ENCODE assay signal across 15 cellular contexts in genomic region chr14:52874389-52874788, GRCh38.
DNase-seq lines count a peak whose midpoint lies in the region; ATAC-seq and TF ChIP-seq lines count a peak whose summit lies in the region.
"Had no signal": no experiment of that assay in that cellular context is flagged by ENCODE, and none has a peak within 500 bp of the region (broad histone marks: within the 10 kb centered on the region; RNA-seq: fewer than 3 reads in every experiment).

No MANE protein-coding gene starts in this region.

- TF ChIP-seq POLR2A in IMR-90 (IDR thresholded peaks at IDR 0.05; ENCODE audit: low read depth, low read length) = no peak

- no peaks in the 10 kb centered on the region for H3K9me2 ChIP-seq in GM23248 (ENCODE audit: insufficient read depth)

- H3K4ac ChIP-seq in IMR-90 (ENCODE audit: low read depth, low read length) = no peak overlapping the region

- no peak for DNase-seq in GM23248
- DNase-seq in IMR-90 = no peak
- no peak for DNase-seq in endodermal cell
- no peak for DNase-seq in osteocyte (ENCODE audit: extremely low spot score, unreplicated experiment)
- no peak for DNase-seq in cerebellar cortex (ENCODE audit: low spot score)
- no peak for DNase-seq in cortex of kidney (lab: John Stamatoyannopoulos, UW)
- no peak for DNase-seq in NCI-H1694 (lab: John Stamatoyannopoulos, UW)
- DNase-seq: ACHN; C1 segment of cervical spinal cord; CD8-positive, alpha-beta memory T cell; GOT3; NCI-H1105; NCI-H2081 treated with DMSO at 0.1 percent for 48 hours; NCI-H774 had no signal

- H3K56ac ChIP-seq in IMR-90 (ENCODE audit: extremely low read depth, insufficient read depth, low read length) = no peak overlapping the region

- H4K20me1 ChIP-seq in GM23248 (ENCODE audit: insufficient read depth) (no peaks in the 10 kb centered on the region), IMR-90 (ENCODE audit: insufficient read depth, low read length) (peaks cover 4% of the 10 kb centered on the region; the same call in 1 of the 2 replicates)

- H3K27ac Mint-ChIP-seq in endodermal cell (peak overlapping the region; percentile 31), osteocyte (ENCODE audit: unreplicated experiment) (peak overlapping the region; percentile 89)
- H3K27ac Mint-ChIP-seq: CD8-positive, alpha-beta memory T cell had no signal

- dilution Hi-C loops in IMR-90 (cut with HindIII; ENCODE audit: low sequenced_read_pairs, unreplicated experiment) = no loop called here

- H3K4me3 ChIP-seq in GM23248 = no peak overlapping the region
- no peak overlapping the region for H3K4me3 ChIP-seq in IMR-90 (ENCODE audit: insufficient read depth, low read depth, low read length)
- no peak overlapping the region for H3K4me3 ChIP-seq in endodermal cell (ENCODE audit: low read length)

- H3K9me3 ChIP-seq in GM23248 (ENCODE audit: low read depth) = no peaks in the 10 kb centered on the region
- no peaks in the 10 kb centered on the region for H3K9me3 ChIP-seq in IMR-90 (ENCODE audit: control insufficient read depth, insufficient read depth, low read length)
- no peaks in the 10 kb centered on the region for H3K9me3 ChIP-seq in endodermal cell (ENCODE audit: control insufficient read depth, low read length)

- H3K27me3 ChIP-seq in GM23248 (replicated peaks; ENCODE audit: insufficient read depth) (no peaks in the 10 kb centered on the region), IMR-90 (ENCODE audit: control insufficient read depth, insufficient read depth, low read length) (no peaks in the 10 kb centered on the region), endodermal cell (ENCODE audit: control insufficient read depth, insufficient read depth, low read length, poor library complexity, severe bottlenecking) (no peaks in the 10 kb centered on the region)

- no peak overlapping the region for H3K14ac ChIP-seq in IMR-90 (replicated peaks; ENCODE audit: low read depth, low read length)

- peak overlapping the region; percentile 37 for H3K4me2 ChIP-seq in GM23248 (ENCODE audit: unreplicated experiment)
- H3K4me2 ChIP-seq in IMR-90 (ENCODE audit: low read depth, low read length) = no peak overlapping the region

- H2BK15ac ChIP-seq in IMR-90 (ENCODE audit: low read depth, low read length) = no peak overlapping the region

- H2BK120ac ChIP-seq in IMR-90 (ENCODE audit: low read depth, low read length) = no peak overlapping the region

- H3K36me3 Mint-ChIP-seq in endodermal cell (ENCODE audit: low read depth) = peaks cover 83% of the 10 kb centered on the region
- H3K36me3 Mint-ChIP-seq in osteocyte (ENCODE audit: unreplicated experiment) = peaks cover 56% of the 10 kb centered on the region

- H4K5ac ChIP-seq in IMR-90 (ENCODE audit: low read depth, low read length) = no peak overlapping the region

- no peak overlapping the region for H2BK20ac ChIP-seq in IMR-90 (ENCODE audit: low read depth, low read length)

- H2AFZ ChIP-seq in GM23248 (no peak overlapping the region), IMR-90 (replicated peaks; ENCODE audit: low read length, poor library complexity) (no peak overlapping the region)

- peaks cover 5% of the 10 kb centered on the region; the same call in 1 of the 2 replicates for H3K9me1 ChIP-seq in IMR-90 (ENCODE audit: insufficient read depth, low read length)

- peaks cover 30% of the 10 kb centered on the region for H3K4me1 Mint-ChIP-seq in endodermal cell
- peaks cover 71% of the 10 kb centered on the region for H3K4me1 Mint-ChIP-seq in osteocyte (ENCODE audit: unreplicated experiment)
- H3K4me1 Mint-ChIP-seq: CD8-positive, alpha-beta memory T cell had no signal

- intact Hi-C loops in IMR-90 (cut with micrococcal nuclease) = no loop called here

- H3K79me2 ChIP-seq in GM23248 (ENCODE audit: insufficient read depth) = peaks cover 79% of the 10 kb centered on the region

- no peaks in the 10 kb centered on the region for H3K27me3 Mint-ChIP-seq in endodermal cell (ENCODE audit: insufficient read depth)
- no peaks in the 10 kb centered on the region for H3K27me3 Mint-ChIP-seq in osteocyte (ENCODE audit: unreplicated experiment)

- no peak overlapping the region for H4K91ac ChIP-seq in IMR-90 (ENCODE audit: insufficient read depth, low read depth, low read length)

- H3F3A ChIP-seq in GM23248 (ENCODE audit: insufficient read depth) = peaks cover 84% of the 10 kb centered on the region

- WGBS in GM23248 (ENCODE audit: low coverage in 1 of 2, low lambda C conversion rate in 2 of 2, missing lambda C conversion rate in 2 of 2), 2 experiments = 96 to 100% methylated on average over 1 of the region's 1 CpG
- no CpG with 5 or more reads among the region's 1 CpG for WGBS in IMR-90 (ENCODE audit: extremely low coverage in 2 of 2, insufficient read length in 1 of 2), 2 experiments
- WGBS in endodermal cell (ENCODE audit: insufficient coverage in 1 of 2, insufficient read length in 1 of 2), 2 experiments = 100% methylated on average over 1 of the region's 1 CpG; no CpG with 5 or more reads in 1 of the 2 experiments

- H3K23ac ChIP-seq in IMR-90 (ENCODE audit: low read depth, low read length) = no peak overlapping the region

- ATAC-seq in IMR-90 (ENCODE audit: low read depth) (no peak), GM18520 (IDR thresholded peaks at IDR 0.05; ENCODE audit: unreplicated experiment) (no peak)

- H3K9ac ChIP-seq in GM23248 (peak overlapping the region; percentile 52), IMR-90 (ENCODE audit: low read depth, low read length) (no peak overlapping the region), endodermal cell (ENCODE audit: extremely low read depth, low read length, poor library complexity, severe bottlenecking) (no peak overlapping the region)

- H2BK5ac ChIP-seq in IMR-90 (ENCODE audit: low read depth, low read length, poor library complexity, severe bottlenecking) = peak overlapping the region; percentile 41

- TF ChIP-seq RAD21 in IMR-90 (IDR thresholded peaks at IDR 0.05; ENCODE audit: low read length) = no peak

- in situ Hi-C loops in GM23248 (cut with MboI) (no loop called here), IMR-90 (cut with MboI; ENCODE audit: low sequenced_read_pairs) (no loop called here)

- H2AK5ac ChIP-seq in IMR-90 (ENCODE audit: low read depth, low read length) = no peak overlapping the region

- H3K4me3 Mint-ChIP-seq in endodermal cell (no peak overlapping the region), osteocyte (ENCODE audit: unreplicated experiment) (no peak overlapping the region)
- H3K4me3 Mint-ChIP-seq: CD8-positive, alpha-beta memory T cell had no signal

- no TSS peak for BruUV-seq in IMR-90 (replicated peaks; lab: Mats Ljungman, UMichigan)

- no peak overlapping the region for H4K8ac ChIP-seq in IMR-90 (ENCODE audit: low read depth in 2 of 2, low read length in 2 of 2)

- H3K18ac ChIP-seq in IMR-90 (ENCODE audit: low read depth, low read length) = no peak overlapping the region

- TF ChIP-seq CTCF in IMR-90 (conservative IDR thresholded peaks at IDR 0.05; ENCODE audit: low read depth, low read length) (no peak), endodermal cell (conservative IDR thresholded peaks at IDR 0.05) (no peak), osteocyte (IDR thresholded peaks at IDR 0.05) (no peak)

- H3K9me3 Mint-ChIP-seq in endodermal cell (no peaks in the 10 kb centered on the region), osteocyte (ENCODE audit: unreplicated experiment) (no peaks in the 10 kb centered on the region)
- H3K9me3 Mint-ChIP-seq: CD8-positive, alpha-beta memory T cell had no signal

- H2AK9ac ChIP-seq in IMR-90 (replicated peaks; ENCODE audit: low read depth, low read length, poor library complexity) = no peak overlapping the region

- H3K4me1 ChIP-seq in GM23248 (ENCODE audit: insufficient read depth) = peaks cover 70% of the 10 kb centered on the region
- peaks cover 11% of the 10 kb centered on the region for H3K4me1 ChIP-seq in IMR-90 (ENCODE audit: control insufficient read depth, insufficient read depth, low read length)
- peaks cover 3% of the 10 kb centered on the region for H3K4me1 ChIP-seq in endodermal cell (ENCODE audit: control insufficient read depth, insufficient read depth, low read length)

- H3K79me1 ChIP-seq in IMR-90 (ENCODE audit: low read depth in 1 of 2, low read length in 2 of 2) = peaks cover 33 to 61% of the 10 kb centered on the region in 2 experiments

- CTCF ChIA-PET in IMR-90 (lab: Yijun Ruan, JAX) = no interaction called here

- H3K36me3 ChIP-seq in GM23248 (ENCODE audit: low read depth) = peaks cover 80% of the 10 kb centered on the region
- peaks cover 48% of the 10 kb centered on the region for H3K36me3 ChIP-seq in IMR-90 (ENCODE audit: control insufficient read depth, insufficient read depth, low read length)
- H3K36me3 ChIP-seq in endodermal cell (ENCODE audit: control insufficient read depth, insufficient read depth, low read length) = peaks cover 99% of the 10 kb centered on the region

- POLR2A ChIA-PET in IMR-90 (lab: Charles Lee; ENCODE audit: unreplicated experiment) = no interaction called here

- H3K27ac ChIP-seq in GM23248 (peak overlapping the region; percentile 71), IMR-90 (ENCODE audit: insufficient read depth, low read length) (peak overlapping the region; percentile 39; the same call in 1 of the 2 replicates), endodermal cell (ENCODE audit: low read depth, low read length) (no peak overlapping the region)

TF ChIP-seq in IMR-90, 13 proteins besides CTCF, POLR2A, EP300 and RAD21 (continues in another document):
- TF ChIP-seq RCOR1 (IDR thresholded peaks at IDR 0.05; ENCODE audit: insufficient replicate concordance, low read length) (no peak), MAFK (IDR thresholded peaks at IDR 0.05; ENCODE audit: low read depth, low read length) (no peak), CEBPB (IDR thresholded peaks at IDR 0.05; ENCODE audit: low read depth, low read length) (no peak), RFX5 (IDR thresholded peaks at IDR 0.05; ENCODE audit: low read depth, low read length) (no peak), MXI1 (IDR thresholded peaks at IDR 0.05; ENCODE audit: borderline replicate concordance, low read depth, low read length) (no peak), BHLHE40 (IDR thresholded peaks at IDR 0.05; ENCODE audit: low read depth, low read length) (no peak), MAZ (IDR thresholded peaks at IDR 0.05; ENCODE audit: borderline replicate concordance, low read depth, low read length) (no peak), FOS (IDR thresholded peaks at IDR 0.05; ENCODE audit: low read depth, low read length) (no peak), ELK1 (IDR thresholded peaks at IDR 0.05; ENCODE audit: borderline replicate concordance, low read depth, low read length) (no peak), SMC3 (IDR thresholded peaks at IDR 0.05; ENCODE audit: low read depth, low read length) (no peak)
